ENCODE assay signal across 12 cellular contexts in the genomic region with DNA sequence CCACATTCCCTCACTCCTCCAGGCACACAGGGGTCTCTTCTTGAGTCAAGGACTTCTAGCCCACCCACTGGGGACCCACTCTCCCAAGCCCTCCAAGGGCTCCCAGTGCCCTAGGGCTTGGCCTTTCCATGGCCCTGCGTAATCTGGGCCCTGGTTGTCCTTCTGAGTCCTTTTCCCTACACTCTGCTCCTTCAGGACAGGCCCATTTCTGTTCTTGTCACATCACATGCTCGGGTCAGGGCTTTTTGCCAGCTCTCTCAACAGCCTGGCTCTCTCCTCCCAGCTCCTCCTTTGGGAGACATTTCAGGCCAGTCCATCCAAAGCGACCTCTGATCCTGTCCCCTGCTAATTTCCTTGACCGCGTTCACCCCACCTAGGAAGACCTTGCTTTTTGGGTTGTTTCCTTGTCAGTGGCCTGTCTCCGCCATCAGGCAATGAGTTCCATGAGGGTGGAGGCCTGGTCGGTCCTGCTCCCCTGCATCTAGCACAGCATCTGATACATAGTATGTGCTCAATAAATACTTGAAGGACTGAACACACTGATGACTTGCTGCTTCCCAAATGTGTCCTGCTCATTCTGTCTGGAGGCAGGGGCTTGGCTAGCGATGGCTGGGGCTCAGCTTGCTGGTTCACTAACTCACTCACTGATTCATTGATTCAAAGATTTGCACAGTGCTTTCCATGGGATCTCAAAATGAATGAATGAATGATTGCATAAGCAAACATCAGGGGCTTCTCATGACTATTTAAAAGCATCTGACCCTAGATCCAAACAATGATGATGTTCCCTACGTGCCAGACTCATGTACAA. TPM values are rescaled to one million over a fixed set of nuclear protein-coding genes. Genes with fewer than 3 reads are reported as not detected.
DNase-seq lines count a peak whose midpoint lies in the region; ATAC-seq and TF ChIP-seq lines count a peak whose summit lies in the region.
"Had no signal": no experiment of that assay in that cellular context is flagged by ENCODE, and none has a peak within 500 bp of the region (broad histone marks: within the 10 kb centered on the region; RNA-seq: fewer than 3 reads in every experiment).

No MANE protein-coding gene starts in this region.

- ATAC-seq in body of pancreas (peak; percentile 30), right lobe of liver (peak; percentile 7 to 45 (median 19)), GM21390 (IDR thresholded peaks at IDR 0.05; ENCODE audit: unreplicated experiment) (no peak)
- ATAC-seq: mucosa of descending colon had no signal

- TF ChIP-seq POLR2A in body of pancreas (IDR thresholded peaks at IDR 0.05) (no peak), right lobe of liver (IDR thresholded peaks at IDR 0.05) (no peak)

- WGBS in body of pancreas, 2 donors = 91 to 93% methylated on average over 8 to 9 of the region's 9 CpGs
- WGBS in right lobe of liver (ENCODE audit: insufficient coverage, low coverage, low lambda C conversion rate, missing lambda C conversion rate) = 76% methylated on average over 7 of the region's 9 CpGs

- no peaks in the 10 kb centered on the region for H3K9me3 Mint-ChIP-seq in activated CD4-positive, alpha-beta T cell treated with anti-CD3 and anti-CD28 coated beads, Interleukin-2, amount 10 ng/mL, durations not matched to agents 24 days and 14 days
- H3K9me3 Mint-ChIP-seq: activated T-helper 2 cell treated with anti-CD3 and anti-CD28 coated beads, Interferon-gamma antibody, Interleukin-2, Interleukin-4, amounts not matched to agents 10 μg/mL and 5 μg/mL and 100 μg/mL, durations not matched to agents 14 hours and 24 hours and 36 hours had no signal

- peaks cover 43% of the 10 kb centered on the region for H3K36me3 Mint-ChIP-seq in activated CD4-positive, alpha-beta T cell treated with anti-CD3 and anti-CD28 coated beads, Interleukin-2, amount 10 ng/mL, durations not matched to agents 24 days and 14 days (ENCODE audit: low read depth)

- no peaks in the 10 kb centered on the region for H3K27me3 ChIP-seq in body of pancreas
- H3K27me3 ChIP-seq in right lobe of liver = no peaks in the 10 kb centered on the region
- no peaks in the 10 kb centered on the region for H3K27me3 ChIP-seq in tibial artery

- H3K27ac ChIP-seq in body of pancreas = no peak overlapping the region
- H3K27ac ChIP-seq in right lobe of liver = no peak overlapping the region
- peak overlapping the region; percentile 20 to 36 for H3K27ac ChIP-seq in tibial artery

- no peaks in the 10 kb centered on the region for H3K4me1 Mint-ChIP-seq in activated CD4-positive, alpha-beta T cell treated with anti-CD3 and anti-CD28 coated beads, Interleukin-2, amount 10 ng/mL, durations not matched to agents 24 days and 14 days

- H3K4me1 ChIP-seq in body of pancreas (no peaks in the 10 kb centered on the region), right lobe of liver (peaks cover 0 to 3% (median 0%) of the 10 kb centered on the region in 4 donors), tibial artery (peaks cover 0 to 8% (median 5%) of the 10 kb centered on the region in 4 donors)

- intact Hi-C loops in activated CD4-positive, alpha-beta T cell treated with anti-CD3 and anti-CD28 coated beads, Interleukin-2, amount 10 ng/mL, durations not matched to agents 24 days and 14 days (cut with micrococcal nuclease) = no loop called here
- intact Hi-C loops in body of pancreas (cut with DNase I) = no loop called here
- intact Hi-C loops in right lobe of liver (cut with DNase I) = no loop called here
- intact Hi-C loops in tibial artery (cut with DNase I; ENCODE audit: low total_unique reads) = no loop called here

- H3K4me3 ChIP-seq in body of pancreas (no peak overlapping the region), right lobe of liver (no peak overlapping the region), tibial artery (no peak overlapping the region)
- H3K4me3 ChIP-seq: mucosa of descending colon had no signal

- TF ChIP-seq CTCF in body of pancreas (IDR thresholded peaks at IDR 0.05) (no peak), right lobe of liver (IDR thresholded peaks at IDR 0.05) (no peak), tibial artery (IDR thresholded peaks at IDR 0.05) (no peak)

- DNase-seq in activated CD4-positive, alpha-beta T cell treated with anti-CD3 and anti-CD28 coated beads, Interleukin-2, amount 10 ng/mL, durations not matched to agents 24 days and 14 days = no peak
- DNase-seq in activated CD4-positive, alpha-beta T cell treated with anti-CD3 and anti-CD28 coated beads, Interleukin-2, amount 50 U/mL, for 48 hours = no peak
- DNase-seq in body of pancreas = no peak
- no peak for DNase-seq in right lobe of liver
- DNase-seq in tibial artery = no peak
- no peak for DNase-seq in NCI-H69 (lab: John Stamatoyannopoulos, UW)
- DNase-seq in SKM-1 treated with dmso at 0.1 percent for 144 hours (lab: John Stamatoyannopoulos, UW; ENCODE audit: unreplicated experiment) = no peak
- DNase-seq: 8988T, mucosa of descending colon, NCI-H1436 had no signal

- H3K36me3 ChIP-seq in body of pancreas (replicated peaks in 1 of 2; ENCODE audit: insufficient read depth in 1 of 2, low read depth in 2 of 2) (peaks cover 14 to 36% of the 10 kb centered on the region in 2 donors), right lobe of liver (peaks cover 0 to 99% (median 50%) of the 10 kb centered on the region in 4 donors), tibial artery (peaks cover 19 to 95% (median 71%) of the 10 kb centered on the region in 3 donors)

- no peaks in the 10 kb centered on the region for H3K9me3 ChIP-seq in body of pancreas
- no peaks in the 10 kb centered on the region for H3K9me3 ChIP-seq in right lobe of liver
- no peaks in the 10 kb centered on the region for H3K9me3 ChIP-seq in tibial artery
- H3K9me3 ChIP-seq: mucosa of descending colon had no signal

- peak overlapping the region; percentile 31 for H3K27ac Mint-ChIP-seq in activated CD4-positive, alpha-beta T cell treated with anti-CD3 and anti-CD28 coated beads, Interleukin-2, amount 10 ng/mL, durations not matched to agents 24 days and 14 days
- H3K27ac Mint-ChIP-seq: activated T-helper 2 cell treated with anti-CD3 and anti-CD28 coated beads, Interferon-gamma antibody, Interleukin-2, Interleukin-4, amounts not matched to agents 10 μg/mL and 5 μg/mL and 100 μg/mL, durations not matched to agents 14 hours and 24 hours and 36 hours had no signal

- no peak overlapping the region for H3K4me3 Mint-ChIP-seq in activated CD4-positive, alpha-beta T cell treated with anti-CD3 and anti-CD28 coated beads, Interleukin-2, amount 10 ng/mL, durations not matched to agents 24 days and 14 days

- H3K27me3 Mint-ChIP-seq in activated CD4-positive, alpha-beta T cell treated with anti-CD3 and anti-CD28 coated beads, Interleukin-2, amount 10 ng/mL, durations not matched to agents 24 days and 14 days = no peaks in the 10 kb centered on the region

RNA-seq across cellular contexts. Expression of a gene that starts 44.8 kb away (rescaled TPM):
- 66.4 and 69.2 TPM in 2 replicates for total RNA-seq in activated CD4-positive, alpha-beta T cell treated with anti-CD3 and anti-CD28 coated beads, Interleukin-2, amount 10 ng/mL, durations not matched to agents 24 days and 14 days
- total RNA-seq in body of pancreas = 100 to 1,000 TPM in 1 of 2 donors, 10 to 100 TPM in 1; 81.7 to 104 TPM
- total RNA-seq in right lobe of liver = 100 to 1,000 TPM; 132 to 252 (median 172) TPM

Comparison
In these comparisons a context has a peak if more than half of its experiments do, and no peak if none do; other contexts are left out.
1. H3K27ac ChIP-seq: peak in tibial artery (2 of 2); none in body of pancreas (0 of 4) and right lobe of liver (0 of 3).